ENCODE assay signal across 20 cellular contexts in genomic region chr2:240994161-240994896, GRCh38. TPM values are rescaled to one million over a fixed set of nuclear protein-coding genes. Genes with fewer than 3 reads are reported as not detected.
DNase-seq lines count a peak whose midpoint lies in the region; ATAC-seq, FAIRE-seq and TF ChIP-seq lines count a peak whose summit lies in the region.
"Had no signal": no experiment of that assay in that cellular context is flagged by ENCODE, and none has a peak within 500 bp of the region (broad histone marks: within the 10 kb centered on the region; RNA-seq: fewer than 3 reads in every experiment).

No MANE protein-coding gene starts in this region.

- no peak overlapping the region for H3K4me3 ChIP-seq in IMR-90 (ENCODE audit: insufficient read depth, low read depth, low read length)
- no peak overlapping the region for H3K4me3 ChIP-seq in body of pancreas
- no peak overlapping the region for H3K4me3 ChIP-seq in testis
- no peak overlapping the region for H3K4me3 ChIP-seq in GM23338
- no peak overlapping the region for H3K4me3 ChIP-seq in small intestine (ENCODE audit: low read depth in 1 of 2, low read length in 2 of 2)
- H3K4me3 ChIP-seq: GM23248, heart right ventricle, psoas muscle had no signal

- dilution Hi-C loops in IMR-90 (cut with HindIII; ENCODE audit: low sequenced_read_pairs, unreplicated experiment) = no loop called here

- H3K79me2 ChIP-seq in GM23338 (replicated peaks; ENCODE audit: insufficient read depth) = no peaks in the 10 kb centered on the region

- TF ChIP-seq CTCF in IMR-90 (conservative IDR thresholded peaks at IDR 0.05; ENCODE audit: low read depth, low read length) = no peak
- no peak for TF ChIP-seq CTCF in body of pancreas (IDR thresholded peaks at IDR 0.05)
- TF ChIP-seq CTCF in testis (IDR thresholded peaks at IDR 0.05) = no peak
- TF ChIP-seq CTCF in GM23338 (conservative IDR thresholded peaks at IDR 0.05; ENCODE audit: low read depth in 2 of 2) = no peak

- H3K27me3 Mint-ChIP-seq in natural killer cell treated with Interleukin-12 subunit alpha and Interleukin-12 subunit beta and Interleukin-15 and Interleukin-18, amount 100 ng/mL, for 72 hours = peaks cover 0 to 3% of the 10 kb centered on the region in 2 donors
- peaks cover 10% of the 10 kb centered on the region for H3K27me3 Mint-ChIP-seq in GM23338 (ENCODE audit: insufficient read depth, low read depth, poor library complexity)

- H3F3A ChIP-seq in GM23338 (replicated peaks; ENCODE audit: low read depth) = no peaks in the 10 kb centered on the region

- H4K20me1 ChIP-seq in IMR-90 (ENCODE audit: insufficient read depth, low read length) (no peaks in the 10 kb centered on the region), GM23338 (replicated peaks; ENCODE audit: insufficient read depth) (no peaks in the 10 kb centered on the region)

- no peak overlapping the region for H3K4me3 Mint-ChIP-seq in natural killer cell treated with Interleukin-12 subunit alpha and Interleukin-12 subunit beta and Interleukin-15 and Interleukin-18, amount 100 ng/mL, for 72 hours
- H3K4me3 Mint-ChIP-seq in GM23338 = no peak overlapping the region

- H2AFZ ChIP-seq in IMR-90 (replicated peaks; ENCODE audit: low read length, poor library complexity) = peak overlapping the region; percentile 67
- no peak overlapping the region for H2AFZ ChIP-seq in GM23338
- H2AFZ ChIP-seq: GM23248 had no signal

- DNase-seq in IMR-90 (no peak), body of pancreas (peak in 1 of 4 donors; percentile 11), testis (peak; percentile 58), GM23338 (ENCODE audit: low spot score) (no peak), occipital lobe (lab: John Stamatoyannopoulos, UW) (no peak), small intestine (no peak)
- DNase-seq in natural killer cell treated with Interleukin-12 subunit alpha and Interleukin-12 subunit beta and Interleukin-15 and Interleukin-18, amount 100 ng/mL, for 72 hours (ENCODE audit: low spot score) = peak; percentile 53
- DNase-seq: activated CD4-positive, alpha-beta T cell treated with anti-CD3 and anti-CD28 coated beads for 4 hours; dermis blood vessel endothelial cell; GM23248; NCI-H1092; NCI-H2029; NCI-H226; NCI-H774 had no signal

- no peak overlapping the region for H3K56ac ChIP-seq in IMR-90 (ENCODE audit: extremely low read depth, insufficient read depth, low read length)

- H3K4me2 ChIP-seq in IMR-90 (ENCODE audit: low read depth, low read length) (no peak overlapping the region; the same call in 1 of the 2 replicates), GM23338 (no peak overlapping the region)

- H2BK20ac ChIP-seq in IMR-90 (ENCODE audit: low read depth, low read length) = peak overlapping the region; percentile 23; the same call in 1 of the 2 replicates

- peak overlapping the region; percentile 26; the same call in 1 of the 2 replicates for H4K5ac ChIP-seq in IMR-90 (ENCODE audit: low read depth, low read length)

- CTCF ChIA-PET in IMR-90 (lab: Yijun Ruan, JAX) = interaction anchor here (0.6 to 0.7 kb wide), 2 partner anchors 52 to 225 kb away, joined by 3 to 4 read pairs; no protein-coding TSS in a partner anchor

- no peaks in the 10 kb centered on the region for H3K79me1 ChIP-seq in IMR-90 (ENCODE audit: low read depth in 1 of 2, low read length in 2 of 2)

- peak overlapping the region; percentile 89 for H2AK5ac ChIP-seq in IMR-90 (ENCODE audit: low read depth, low read length)

- H3K27ac ChIP-seq in IMR-90 (ENCODE audit: insufficient read depth, low read length) (peak overlapping the region; percentile 23; the same call in 1 of the 2 replicates), body of pancreas (peak overlapping the region; percentile 4 to 78 (median 54)), testis (peak overlapping the region; percentile 76 to 89), GM23338 (ENCODE audit: low read depth) (no peak overlapping the region), small intestine (ENCODE audit: low read depth in 1 of 2, low read length in 1 of 2) (no peak overlapping the region)
- H3K27ac ChIP-seq: GM23248, heart right ventricle, psoas muscle had no signal

- H3K4me1 ChIP-seq in IMR-90 (ENCODE audit: control insufficient read depth, insufficient read depth, low read length) (peaks cover 33% of the 10 kb centered on the region), body of pancreas (peaks cover 64% of the 10 kb centered on the region), testis (peaks cover 71% of the 10 kb centered on the region), GM23338 (ENCODE audit: insufficient read depth) (no peaks in the 10 kb centered on the region), small intestine (ENCODE audit: control insufficient read depth in 2 of 2, insufficient read depth in 1 of 2, low read depth in 1 of 2, low read length in 1 of 2) (no peaks in the 10 kb centered on the region)

- no peak overlapping the region for H2AK9ac ChIP-seq in IMR-90 (replicated peaks; ENCODE audit: low read depth, low read length, poor library complexity)

- H4K8ac ChIP-seq in IMR-90 (ENCODE audit: low read depth in 2 of 2, low read length in 2 of 2) = peak overlapping the region; percentile 47 to 66; a peak in 3 of 4 replicates

- no peak for ATAC-seq in IMR-90 (ENCODE audit: low read depth)
- ATAC-seq in body of pancreas = no peak
- no peak for ATAC-seq in natural killer cell treated with Interleukin-12 subunit alpha and Interleukin-12 subunit beta and Interleukin-15 and Interleukin-18, amount 100 ng/mL, for 72 hours
- ATAC-seq in GM23338 = no peak
- ATAC-seq: heart right ventricle, Panc1, psoas muscle had no signal

- H3K36me3 ChIP-seq in IMR-90 (ENCODE audit: control insufficient read depth, insufficient read depth, low read length) (no peaks in the 10 kb centered on the region), body of pancreas (replicated peaks in 1 of 2; ENCODE audit: insufficient read depth in 1 of 2, low read depth in 2 of 2) (no peaks in the 10 kb centered on the region), testis (ENCODE audit: low read depth, missing control alignments) (no peaks in the 10 kb centered on the region), GM23338 (ENCODE audit: insufficient read depth) (no peaks in the 10 kb centered on the region), small intestine (ENCODE audit: control insufficient read depth in 2 of 2, insufficient read depth in 2 of 2, low read length in 2 of 2) (no peaks in the 10 kb centered on the region)
- H3K36me3 ChIP-seq: heart right ventricle had no signal

- BruUV-seq in IMR-90 (replicated peaks; lab: Mats Ljungman, UMichigan) = no TSS peak

- H3K9me3 Mint-ChIP-seq in natural killer cell treated with Interleukin-12 subunit alpha and Interleukin-12 subunit beta and Interleukin-15 and Interleukin-18, amount 100 ng/mL, for 72 hours = no peaks in the 10 kb centered on the region
- no peaks in the 10 kb centered on the region for H3K9me3 Mint-ChIP-seq in GM23338

- peak overlapping the region; percentile 15; the same call in 1 of the 2 replicates for H3K4ac ChIP-seq in IMR-90 (ENCODE audit: low read depth, low read length)

- no peak overlapping the region for H3K9ac ChIP-seq in IMR-90 (ENCODE audit: low read depth, low read length)
- H3K9ac ChIP-seq: GM23248 had no signal

- no peak for TF ChIP-seq POLR2A in IMR-90 (IDR thresholded peaks at IDR 0.05; ENCODE audit: low read depth, low read length)
- TF ChIP-seq POLR2A in body of pancreas (IDR thresholded peaks at IDR 0.05) = no peak
- TF ChIP-seq POLR2A in testis (IDR thresholded peaks at IDR 0.05) = no peak

- no peak overlapping the region for H2BK15ac ChIP-seq in IMR-90 (ENCODE audit: low read depth, low read length)

- H3K23ac ChIP-seq in IMR-90 (ENCODE audit: low read depth, low read length) = no peak overlapping the region

- peak overlapping the region; percentile 64; the same call in 1 of the 2 replicates for H2BK120ac ChIP-seq in IMR-90 (ENCODE audit: low read depth, low read length)

- no peak overlapping the region for H2BK5ac ChIP-seq in IMR-90 (ENCODE audit: low read depth, low read length, poor library complexity, severe bottlenecking)

- intact Hi-C loops in IMR-90 (cut with micrococcal nuclease) = loop anchor here (10.0 kb wide), 1 partner anchor 430 kb away; the partner anchor contains the start of genes DUSP28 and RNPEPL1
- intact Hi-C loops in body of pancreas (cut with DNase I) = no loop called here
- intact Hi-C loops in testis (cut with DNase I; ENCODE audit: low total_unique reads) = loop anchor here (10.0 kb wide), 1 partner anchor 80 kb away; no protein-coding TSS in a partner anchor

- no peak for TF ChIP-seq RAD21 in IMR-90 (IDR thresholded peaks at IDR 0.05; ENCODE audit: low read length)

- H3K36me3 Mint-ChIP-seq in natural killer cell treated with Interleukin-12 subunit alpha and Interleukin-12 subunit beta and Interleukin-15 and Interleukin-18, amount 100 ng/mL, for 72 hours = no peaks in the 10 kb centered on the region
- no peaks in the 10 kb centered on the region; the same call in 2 of the 3 replicates for H3K36me3 Mint-ChIP-seq in GM23338 (ENCODE audit: low read depth)

- in situ Hi-C loops in IMR-90 (cut with MboI; ENCODE audit: low sequenced_read_pairs) = no loop called here

- FAIRE-seq in small intestine (lab: Jason Lieb, UNC) = no peak
- FAIRE-seq: endothelial cell of umbilical vein, GM12891, GM19239 had no signal

- no peak overlapping the region; the same call in 1 of the 2 replicates for H3K14ac ChIP-seq in IMR-90 (replicated peaks; ENCODE audit: low read depth, low read length)

- H3K9me1 ChIP-seq in IMR-90 (ENCODE audit: insufficient read depth, low read length) = peaks cover 11% of the 10 kb centered on the region

- POLR2A ChIA-PET in IMR-90 (lab: Charles Lee; ENCODE audit: unreplicated experiment) = no interaction called here

- H3K9me2 ChIP-seq in GM23338 (ENCODE audit: insufficient read depth) = no peaks in the 10 kb centered on the region

- 33% methylated on average over 4 of the region's 16 CpGs; no CpG with 5 or more reads in 1 of the 2 experiments for WGBS in IMR-90 (ENCODE audit: extremely low coverage in 2 of 2, insufficient read length in 1 of 2), 2 experiments
- WGBS in body of pancreas, 2 donors = 47 to 80% methylated on average over 4 to 16 of the region's 16 CpGs
- 42 to 54% methylated on average over 7 to 16 of the region's 16 CpGs for WGBS in testis, 2 donors
- 71 to 82% (median 78%) methylated on average over 15 to 16 of the region's 16 CpGs for WGBS in small intestine, 3 donors

- H3K18ac ChIP-seq in IMR-90 (ENCODE audit: low read depth, low read length) = peak overlapping the region; percentile 45; the same call in 1 of the 2 replicates

- no peaks in the 10 kb centered on the region for H3K4me1 Mint-ChIP-seq in natural killer cell treated with Interleukin-12 subunit alpha and Interleukin-12 subunit beta and Interleukin-15 and Interleukin-18, amount 100 ng/mL, for 72 hours (ENCODE audit: low read depth in 2 of 2)
- peaks cover 4% of the 10 kb centered on the region; the same call in 1 of the 3 replicates for H3K4me1 Mint-ChIP-seq in GM23338

- peak overlapping the region; percentile 32 for H4K91ac ChIP-seq in IMR-90 (ENCODE audit: insufficient read depth, low read depth, low read length)

- no peaks in the 10 kb centered on the region for H3K9me3 ChIP-seq in IMR-90 (ENCODE audit: control insufficient read depth, insufficient read depth, low read length)
- H3K9me3 ChIP-seq in body of pancreas = no peaks in the 10 kb centered on the region
- no peaks in the 10 kb centered on the region for H3K9me3 ChIP-seq in testis
- no peaks in the 10 kb centered on the region for H3K9me3 ChIP-seq in small intestine (ENCODE audit: control insufficient read depth, low read depth)
- H3K9me3 ChIP-seq: heart right ventricle, psoas muscle had no signal

- no peak overlapping the region for H3K27ac Mint-ChIP-seq in natural killer cell treated with Interleukin-12 subunit alpha and Interleukin-12 subunit beta and Interleukin-15 and Interleukin-18, amount 100 ng/mL, for 72 hours
- H3K27ac Mint-ChIP-seq in GM23338 = no peak overlapping the region

- H3K27me3 ChIP-seq in IMR-90 (ENCODE audit: control insufficient read depth, insufficient read depth, low read length) (no peaks in the 10 kb centered on the region), body of pancreas (no peaks in the 10 kb centered on the region), testis (no peaks in the 10 kb centered on the region), GM23338 (ENCODE audit: insufficient read depth) (peaks cover 2% of the 10 kb centered on the region), small intestine (ENCODE audit: control insufficient read depth in 2 of 2, insufficient read depth in 2 of 2, low read length in 2 of 2) (peaks cover 0 to under 1% of the 10 kb centered on the region in 2 donors)

RNA-seq across cellular contexts. Expression of gene SNED1, which starts 4.1 kb away (rescaled TPM):
- total RNA-seq in IMR-90 (2012; rRNA removed) = 1.1 and 1.4 TPM in 2 replicates
- polyA plus RNA-seq in IMR-90 (2012; rRNA removed) = 3.4 and 3.7 TPM in 2 replicates
- 1.3 and 3.9 TPM in 2 replicates for polyA plus RNA-seq in IMR-90 (2012; cell fraction: cytosol; rRNA removed)
- 6.6 and 15.0 TPM in 2 replicates for polyA plus RNA-seq in IMR-90 (2012; cell fraction: nucleus; rRNA removed; ENCODE audit: low replicate concordance)
- 10 to 100 TPM; 13.5 to 33.0 TPM for total RNA-seq in body of pancreas
- total RNA-seq in natural killer cell treated with Interleukin-12 subunit alpha and Interleukin-12 subunit beta and Interleukin-15 and Interleukin-18, amount 100 ng/mL, for 72 hours = under 1 TPM in 1 of 2 donors, not detected in 1; 0.14 TPM
- total RNA-seq in testis = 100 to 1,000 TPM in 1 of 2 donors, 10 to 100 TPM in 1; 82.7 to 107 TPM
- 15.8 TPM for polyA plus RNA-seq in testis (ENCODE audit: insufficient read depth, low read depth, low replicate concordance)
- 1.1 and 2.8 TPM in 2 replicates for total RNA-seq in GM23338 (2014; rRNA removed; shearing (Covaris generic))
- polyA plus RNA-seq in GM23338 (2016; fragmentation: Nextera tagmentation; extraction: Ambion mirVana) = 1.3 and 1.5 TPM in 2 replicates
- 3.3 TPM for total RNA-seq in occipital lobe
- polyA plus RNA-seq in small intestine = 1 to 10 TPM in 2 of 3 donors, under 1 TPM in 1; 0.45 to 5.7 (median 1.1) TPM

Comparison
In these comparisons a context has a peak if more than half of its experiments do, and no peak if none do; other contexts are left out.
1. DNase-seq: peak in natural killer cell treated with Interleukin-12 subunit alpha and Interleukin-12 subunit beta and Interleukin-15 and Interleukin-18, amount 100 ng/mL, for 72 hours (single experiment) and testis (single experiment); none in IMR-90 (single experiment), GM23338 (single experiment), occipital lobe (single experiment) and small intestine (single experiment).
2. H3K27ac ChIP-seq: peak in IMR-90 (single experiment), body of pancreas (4 of 4) and testis (2 of 2); none in GM23338 (single experiment) and small intestine (0 of 2).